ENCODE assay signal across 20 cellular contexts in genomic region chr12:115190191-115190590, GRCh38.
DNase-seq lines count a peak whose midpoint lies in the region; TF ChIP-seq lines count a peak whose summit lies in the region.
"Had no signal": no experiment of that assay in that cellular context is flagged by ENCODE, and none has a peak within 500 bp of the region (broad histone marks: within the 10 kb centered on the region; RNA-seq: fewer than 3 reads in every experiment).

No MANE protein-coding gene starts in this region.

- H3K79me2 ChIP-seq in smooth muscle cell (ENCODE audit: low read depth) (no peaks in the 10 kb centered on the region), OCI-LY7 (ENCODE audit: insufficient read depth, low read depth, low read length) (no peaks in the 10 kb centered on the region)

- H3K36me3 ChIP-seq in smooth muscle cell (ENCODE audit: low read depth), result no peaks in the 10 kb centered on the region
- no peaks in the 10 kb centered on the region for H3K36me3 ChIP-seq in OCI-LY7 (ENCODE audit: insufficient read depth, low read length)
- H3K36me3 ChIP-seq in tibial artery, result no peaks in the 10 kb centered on the region

- no peak overlapping the region for H3K9ac ChIP-seq in smooth muscle cell (ENCODE audit: low read depth)
- H3K9ac ChIP-seq: KMS-11 had no signal

- no TSS peak for BruUV-seq in OCI-LY7 (replicated peaks; lab: Mats Ljungman, UMichigan)

- peak; percentile 86 for DNase-seq in AG10803 (ENCODE audit: low read depth)
- DNase-seq in SK-N-DZ (ENCODE audit: low spot score), result peak; percentile 54
- DNase-seq in fibroblast of peridontal ligament (ENCODE audit: extremely low read depth), result peak; percentile 83
- no peak for DNase-seq in smooth muscle cell (lab: John Stamatoyannopoulos, UW; ENCODE audit: unreplicated experiment)
- DNase-seq in OCI-LY7 (ENCODE audit: low spot score), result no peak
- DNase-seq in medulla oblongata (ENCODE audit: extremely low spot score), result no peak
- DNase-seq in tibial artery, result no peak
- DNase-seq: H7, MV-4-11, NCI-H1417, NCI-H187, NCI-H2107, NCI-H510A treated with DMSO at 0.1 percent for 48 hours, NCI-H82, PC-3, RPMI8226, SHP77 treated with DMSO at 0.1 percent for 48 hours had no signal

- H3F3A ChIP-seq in smooth muscle cell (ENCODE audit: low read depth), result no peaks in the 10 kb centered on the region

- H3K4me3 ChIP-seq in AG10803 (ENCODE audit: low read length), result peak overlapping the region; percentile 18; the same call in 1 of the 2 replicates
- no peak overlapping the region for H3K4me3 ChIP-seq in smooth muscle cell
- no peak overlapping the region for H3K4me3 ChIP-seq in OCI-LY7 (ENCODE audit: low read depth, low read length, poor library complexity, severe bottlenecking)
- no peak overlapping the region for H3K4me3 ChIP-seq in tibial artery

- intact Hi-C loops in OCI-LY7 (cut with micrococcal nuclease; ENCODE audit: unreplicated experiment), result no loop called here
- intact Hi-C loops in tibial artery (cut with DNase I; ENCODE audit: low total_unique reads), result no loop called here

- TF ChIP-seq CTCF in AG10803 (conservative IDR thresholded peaks at IDR 0.05; ENCODE audit: low read length), result no peak
- TF ChIP-seq CTCF in smooth muscle cell (IDR thresholded peaks at IDR 0.05; ENCODE audit: borderline replicate concordance, insufficient read depth, poor library complexity, severe bottlenecking), result no peak
- no peak for TF ChIP-seq CTCF in OCI-LY7 (conservative IDR thresholded peaks at IDR 0.05; ENCODE audit: low read length)
- TF ChIP-seq CTCF in tibial artery (IDR thresholded peaks at IDR 0.05), result no peak

- H3K9me3 ChIP-seq in smooth muscle cell (replicated peaks; ENCODE audit: low read depth) (no peaks in the 10 kb centered on the region), OCI-LY7 (ENCODE audit: low read length) (no peaks in the 10 kb centered on the region), tibial artery (no peaks in the 10 kb centered on the region)

- CTCF ChIA-PET in OCI-LY7 (lab: Charles Lee; ENCODE audit: unreplicated experiment), result no interaction called here

- H3K27me3 ChIP-seq in smooth muscle cell (ENCODE audit: low read depth) (no peaks in the 10 kb centered on the region), tibial artery (no peaks in the 10 kb centered on the region)

- H3K4me2 ChIP-seq in smooth muscle cell (no peak overlapping the region), OCI-LY7 (ENCODE audit: low read length) (no peak overlapping the region)
- H3K4me2 ChIP-seq: KMS-11 had no signal

- H3K4me1 ChIP-seq in smooth muscle cell (ENCODE audit: low read depth) (peaks cover 14% of the 10 kb centered on the region), OCI-LY7 (ENCODE audit: insufficient read depth, low read length, poor library complexity, severe bottlenecking) (no peaks in the 10 kb centered on the region), tibial artery (no peaks in the 10 kb centered on the region)

- WGBS in smooth muscle cell (ENCODE audit: low lambda C conversion rate), result 93% methylated on average over 5 of the region's 5 CpGs

- H2AFZ ChIP-seq in smooth muscle cell (ENCODE audit: low read depth) (peak overlapping the region; percentile 85), OCI-LY7 (ENCODE audit: low read length) (no peak overlapping the region)

- no peaks in the 10 kb centered on the region for H3K9me2 ChIP-seq in OCI-LY7 (ENCODE audit: insufficient read depth, low read length)

- H3K27ac ChIP-seq in smooth muscle cell (ENCODE audit: low read depth), result no peak overlapping the region
- H3K27ac ChIP-seq in OCI-LY7 (ENCODE audit: low read depth, low read length, poor library complexity, severe bottlenecking), result no peak overlapping the region
- no peak overlapping the region for H3K27ac ChIP-seq in tibial artery
- H3K27ac ChIP-seq: C4-2B, HL-60, KMS-11 had no signal

- POLR2A ChIA-PET in OCI-LY7 (lab: Charles Lee), result interaction anchor here (0.6 to 0.7 kb wide), 2 partner anchors 35 to 53 kb away, joined by 3 read pairs; no protein-coding TSS in a partner anchor

- no peaks in the 10 kb centered on the region for H4K20me1 ChIP-seq in smooth muscle cell (ENCODE audit: low read depth)
- H4K20me1 ChIP-seq in OCI-LY7 (ENCODE audit: insufficient read depth, low read length), result no peaks in the 10 kb centered on the region

Comparison
In these comparisons a context has a peak if more than half of its experiments do, and no peak if none do; other contexts are left out.
1. DNase-seq: peak in AG10803 (single experiment), SK-N-DZ (single experiment) and fibroblast of peridontal ligament (single experiment); none in smooth muscle cell (single experiment), OCI-LY7 (single experiment), medulla oblongata (single experiment) and tibial artery (0 of 2).